9 cellular contexts compared by ENCODE assay signal in the genomic region with DNA sequence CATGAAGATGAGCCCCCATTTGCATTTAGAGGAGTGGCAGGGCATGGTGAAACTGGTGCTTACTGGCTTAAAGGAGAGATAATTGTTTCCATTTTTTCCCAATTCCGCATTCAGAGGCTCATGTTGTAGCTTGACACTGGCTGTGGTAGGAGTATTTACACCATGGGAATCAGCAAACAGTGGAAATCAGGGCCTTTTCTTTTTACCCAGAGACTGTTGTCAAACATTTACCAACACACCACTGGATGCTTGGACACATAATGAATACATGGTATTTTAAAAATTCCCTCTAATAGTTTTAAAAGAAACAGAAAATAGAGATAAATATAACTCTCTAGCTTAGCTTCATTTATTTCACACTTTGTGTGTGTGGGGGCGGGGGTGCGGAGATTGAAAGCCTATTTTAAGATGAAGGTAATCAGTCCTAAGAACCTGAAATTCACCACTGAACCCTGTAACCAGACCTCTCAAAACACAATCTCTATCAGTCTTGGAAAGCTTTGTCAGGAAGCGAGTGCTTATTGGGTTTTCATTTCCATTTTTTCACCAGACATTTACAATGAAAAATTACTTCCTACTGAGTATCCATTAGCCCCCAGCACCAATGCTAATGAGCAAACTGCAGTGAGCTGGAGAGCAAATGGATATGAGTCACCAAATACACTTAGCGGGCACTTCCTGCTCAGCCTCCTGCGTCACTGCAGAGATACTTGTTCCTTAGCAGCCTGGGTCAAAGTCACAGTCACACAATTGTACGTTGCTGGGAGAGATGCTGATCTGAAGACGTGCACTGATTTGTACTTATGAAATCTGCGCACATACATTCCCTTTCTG.
DNase-seq lines count a peak whose midpoint lies in the region; TF ChIP-seq lines count a peak whose summit lies in the region.
"Had no signal": no experiment of that assay in that cellular context is flagged by ENCODE, and none has a peak within 500 bp of the region (broad histone marks: within the 10 kb centered on the region; RNA-seq: fewer than 3 reads in every experiment).

No MANE protein-coding gene starts in this region.

- H3K9me2 ChIP-seq in GM23248 (ENCODE audit: insufficient read depth) = no peaks in the 10 kb centered on the region

- no peaks in the 10 kb centered on the region for H3K27me3 ChIP-seq in GM23248 (replicated peaks; ENCODE audit: insufficient read depth)
- no peaks in the 10 kb centered on the region for H3K27me3 ChIP-seq in smooth muscle cell (ENCODE audit: low read depth)
- H3K27me3 ChIP-seq in ovary = no peaks in the 10 kb centered on the region

- peak overlapping the region; percentile 93 for H3K27ac Mint-ChIP-seq in glutamatergic neuron (ENCODE audit: unreplicated experiment)
- H3K27ac Mint-ChIP-seq: T-helper 1 cell treated with Interleukin-12 subunit alpha and Interleukin-12 subunit beta and Interleukin-4 antibody, amounts not matched to agents 30 μg/mL and 1 μg/mL, for 36 hours had no signal

- peak overlapping the region; percentile 64 for H2AFZ ChIP-seq in GM23248
- H2AFZ ChIP-seq in smooth muscle cell (ENCODE audit: low read depth) = peak overlapping the region; percentile 73

- DNase-seq in EL (peak; percentile 95), GM23248 (peak; percentile 93), LHCN-M2 (ENCODE audit: low read depth) (peak; percentile 88), SK-N-DZ (ENCODE audit: low spot score) (peak; percentile 50), glutamatergic neuron (peak; percentile 52), smooth muscle cell (lab: John Stamatoyannopoulos, UW; ENCODE audit: unreplicated experiment) (no peak), ovary (no peak), GOT3 (lab: John Stamatoyannopoulos, UW) (no peak)

- no peaks in the 10 kb centered on the region for H3K36me3 Mint-ChIP-seq in glutamatergic neuron (ENCODE audit: unreplicated experiment)

- H3K9me3 ChIP-seq in GM23248 (ENCODE audit: low read depth) (no peaks in the 10 kb centered on the region), smooth muscle cell (replicated peaks; ENCODE audit: low read depth) (no peaks in the 10 kb centered on the region), ovary (no peaks in the 10 kb centered on the region)

- H4K20me1 ChIP-seq in GM23248 (ENCODE audit: insufficient read depth) (no peaks in the 10 kb centered on the region), smooth muscle cell (ENCODE audit: low read depth) (no peaks in the 10 kb centered on the region)

- no peak for TF ChIP-seq CTCF in glutamatergic neuron (IDR thresholded peaks at IDR 0.05; ENCODE audit: partially characterized antibody, unreplicated experiment)
- no peak for TF ChIP-seq CTCF in smooth muscle cell (IDR thresholded peaks at IDR 0.05; ENCODE audit: borderline replicate concordance, insufficient read depth, poor library complexity, severe bottlenecking)
- no peak for TF ChIP-seq CTCF in ovary (IDR thresholded peaks at IDR 0.05)

- H3K9ac ChIP-seq in GM23248 (peak overlapping the region; percentile 44; the same call in 1 of the 2 replicates), smooth muscle cell (ENCODE audit: low read depth) (peak overlapping the region; percentile 79)

- H3F3A ChIP-seq in GM23248 (ENCODE audit: insufficient read depth) (peaks cover 37% of the 10 kb centered on the region; the same call in 1 of the 2 replicates), smooth muscle cell (ENCODE audit: low read depth) (no peaks in the 10 kb centered on the region)

- peak overlapping the region; percentile 79 for H3K27ac ChIP-seq in GM23248
- peak overlapping the region; percentile 92 for H3K27ac ChIP-seq in smooth muscle cell (ENCODE audit: low read depth)
- H3K27ac ChIP-seq in ovary = no peak overlapping the region

- no peak overlapping the region for H3K4me3 ChIP-seq in GM23248
- H3K4me3 ChIP-seq in smooth muscle cell = no peak overlapping the region
- no peak overlapping the region for H3K4me3 ChIP-seq in ovary

- in situ Hi-C loops in GM23248 (cut with MboI) = no loop called here

- peaks cover 21% of the 10 kb centered on the region for H3K4me1 Mint-ChIP-seq in glutamatergic neuron (ENCODE audit: low read depth, unreplicated experiment)

- H3K4me1 ChIP-seq in GM23248 (ENCODE audit: insufficient read depth) (peaks cover 53% of the 10 kb centered on the region), smooth muscle cell (ENCODE audit: low read depth) (no peaks in the 10 kb centered on the region), ovary (ENCODE audit: insufficient read depth) (no peaks in the 10 kb centered on the region)

- H3K36me3 ChIP-seq in GM23248 (ENCODE audit: low read depth) (no peaks in the 10 kb centered on the region), smooth muscle cell (ENCODE audit: low read depth) (no peaks in the 10 kb centered on the region), ovary (no peaks in the 10 kb centered on the region)

- peak overlapping the region; percentile 79 for H3K4me3 Mint-ChIP-seq in glutamatergic neuron (ENCODE audit: unreplicated experiment)
- H3K4me3 Mint-ChIP-seq: T-helper 1 cell treated with Interleukin-12 subunit alpha and Interleukin-12 subunit beta and Interleukin-4 antibody, amounts not matched to agents 30 μg/mL and 1 μg/mL, for 36 hours had no signal

- H3K9me3 Mint-ChIP-seq in glutamatergic neuron (ENCODE audit: unreplicated experiment) = no peaks in the 10 kb centered on the region

- no peak for TF ChIP-seq EP300 in ovary (IDR thresholded peaks at IDR 0.05)

- H3K79me2 ChIP-seq in GM23248 (ENCODE audit: insufficient read depth) (no peaks in the 10 kb centered on the region), smooth muscle cell (ENCODE audit: low read depth) (no peaks in the 10 kb centered on the region)

- TF ChIP-seq POLR2A in ovary (IDR thresholded peaks at IDR 0.05) = no peak

- no peaks in the 10 kb centered on the region for H3K27me3 Mint-ChIP-seq in glutamatergic neuron (ENCODE audit: unreplicated experiment)

- intact Hi-C loops in ovary (cut with DNase I) = no loop called here

- WGBS in GM23248 (ENCODE audit: low coverage in 1 of 2, low lambda C conversion rate in 2 of 2, missing lambda C conversion rate in 2 of 2), 2 experiments = 47 to 55% methylated on average over 9 of the region's 9 CpGs
- WGBS in smooth muscle cell (ENCODE audit: low lambda C conversion rate) = 32% methylated on average over 9 of the region's 9 CpGs
- WGBS in ovary, 3 donors = 70 to 74% (median 70%) methylated on average over 9 of the region's 9 CpGs

- H3K4me2 ChIP-seq in GM23248 (ENCODE audit: unreplicated experiment) = peak overlapping the region; percentile 29
- peak overlapping the region; percentile 77 for H3K4me2 ChIP-seq in smooth muscle cell

Comparison
In these comparisons a context has a peak if more than half of its experiments do, and no peak if none do; other contexts are left out.
1. DNase-seq: peak in EL (single experiment), GM23248 (single experiment), LHCN-M2 (single experiment), SK-N-DZ (single experiment) and glutamatergic neuron (single experiment); none in smooth muscle cell (single experiment), ovary (0 of 5) and GOT3 (single experiment).
2. H3K27ac ChIP-seq: peak in GM23248 (single experiment) and smooth muscle cell (single experiment); none in ovary (0 of 2).